Comparison of ENCODE assay signal across 1 cellular context in genomic region chr6:87922947-87923330, GRCh38.
TF ChIP-seq lines count a peak whose summit lies in the region.

No MANE protein-coding gene starts in this region.

TF ChIP-seq in GM12878, 131 proteins besides CTCF, POLR2A, EP300 and RAD21 (continued from another document):
- no peak for TF ChIP-seq PRDM15 (CRISPR knock-in tag; IDR thresholded peaks at IDR 0.05)
TF ChIP-seq in GM12878: peak in this region for 50.
